ENCODE assay signal across 18 cellular contexts in the genomic region with DNA sequence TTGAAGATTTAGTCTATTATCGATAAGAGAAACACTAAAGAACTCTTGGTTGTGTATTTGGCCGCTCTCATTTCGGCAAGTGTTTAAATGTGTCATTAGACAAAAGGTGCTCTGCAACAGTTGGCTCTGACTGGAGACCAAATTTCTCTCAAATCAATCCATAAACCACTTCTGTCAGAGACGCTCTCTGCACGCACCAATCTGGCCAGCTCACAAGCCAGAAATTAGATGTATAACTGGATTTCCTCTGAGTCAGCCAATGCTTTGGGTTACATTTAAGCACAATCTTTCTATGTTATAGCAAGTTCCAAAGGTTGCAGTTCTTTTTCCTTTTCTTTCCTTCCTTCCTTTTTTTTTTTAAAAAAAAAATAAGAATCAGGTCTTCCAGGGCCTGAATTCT. TPM values are rescaled to one million over a fixed set of nuclear protein-coding genes. Genes with fewer than 3 reads are reported as not detected.
"Had no signal": no experiment of that assay in that cellular context is flagged by ENCODE, and none has a peak within 500 bp of the region (broad histone marks: within the 10 kb centered on the region; RNA-seq: fewer than 3 reads in every experiment).

No MANE protein-coding gene starts in this region.

- H3K36me3 ChIP-seq: colonic mucosa, heart left ventricle, lower lobe of right lung, right lobe of liver, spleen, upper lobe of left lung had no signal

- H3K9me3 Mint-ChIP-seq: mesothelial cell of epicardium; stimulated activated naive CD8-positive, alpha-beta T cell treated with anti-CD3 and anti-CD28 coated beads, Interleukin-15, amount 100 ng/mL, for 72 hours; T-helper 2 cell treated with Interferon-gamma antibody and Interleukin-4, amounts not matched to agents 5 μg/mL and 100 μg/mL, for 36 hours had no signal

- H3K27ac ChIP-seq: ascending aorta, colonic mucosa, lower lobe of right lung, right lobe of liver, spleen, testis, upper lobe of left lung had no signal

- H3K27ac Mint-ChIP-seq: activated CD4-positive, alpha-beta T cell treated with anti-CD3 and anti-CD28 coated beads, Interleukin-2, amount 10 ng/mL, durations not matched to agents 7 days and 5 days; activated T-cell treated with anti-CD3 and anti-CD28 coated beads, Interleukin-2, amount 50 U/mL, for 72 hours; mesothelial cell of epicardium; stimulated activated naive CD8-positive, alpha-beta T cell treated with anti-CD3 and anti-CD28 coated beads, Interleukin-15, amount 100 ng/mL, for 72 hours; T-helper 2 cell treated with Interferon-gamma antibody and Interleukin-4, amounts not matched to agents 5 μg/mL and 100 μg/mL, for 36 hours had no signal

- H3K36me3 Mint-ChIP-seq: mesothelial cell of epicardium had no signal

- H3K9me3 ChIP-seq: ascending aorta, colonic mucosa, heart left ventricle, lower lobe of right lung, right lobe of liver, spleen, testis, upper lobe of left lung had no signal

- H3K27me3 ChIP-seq: ascending aorta, colonic mucosa, heart left ventricle, right lobe of liver, testis, upper lobe of left lung had no signal

- DNase-seq: activated CD4-positive, alpha-beta T cell treated with anti-CD3 and anti-CD28 coated beads, Interleukin-2, amount 10 ng/mL, durations not matched to agents 7 days and 5 days; activated CD4-positive, CD25-positive, alpha-beta regulatory T cell; activated CD8-positive, alpha-beta memory T cell treated with anti-CD3 and anti-CD28 coated beads, Interleukin-2, amount 50 U/mL, for 48 hours; activated gamma-delta T cell; activated T-cell treated with anti-CD3 and anti-CD28 coated beads, Interleukin-2, amount 50 U/mL, for 72 hours; central memory CD4-positive, alpha-beta T cell; colonic mucosa; heart left ventricle; left colon; lower lobe of right lung; right lobe of liver; spleen; stimulated activated naive CD8-positive, alpha-beta T cell treated with anti-CD3 and anti-CD28 coated beads, Interleukin-15, amount 100 ng/mL, for 72 hours; testis; upper lobe of left lung had no signal

- H3K4me1 ChIP-seq: ascending aorta, colonic mucosa, lower lobe of right lung, spleen, testis, upper lobe of left lung had no signal

- H3K4me3 Mint-ChIP-seq: activated CD4-positive, alpha-beta T cell treated with anti-CD3 and anti-CD28 coated beads, Interleukin-2, amount 10 ng/mL, durations not matched to agents 7 days and 5 days; activated T-cell treated with anti-CD3 and anti-CD28 coated beads, Interleukin-2, amount 50 U/mL, for 72 hours; mesothelial cell of epicardium; stimulated activated naive CD8-positive, alpha-beta T cell treated with anti-CD3 and anti-CD28 coated beads, Interleukin-15, amount 100 ng/mL, for 72 hours; T-helper 2 cell treated with Interferon-gamma antibody and Interleukin-4, amounts not matched to agents 5 μg/mL and 100 μg/mL, for 36 hours had no signal

- H3K27me3 Mint-ChIP-seq: activated CD4-positive, alpha-beta T cell treated with anti-CD3 and anti-CD28 coated beads, Interleukin-2, amount 10 ng/mL, durations not matched to agents 7 days and 5 days; stimulated activated naive CD8-positive, alpha-beta T cell treated with anti-CD3 and anti-CD28 coated beads, Interleukin-15, amount 100 ng/mL, for 72 hours had no signal

- ATAC-seq: activated T-cell treated with anti-CD3 and anti-CD28 coated beads, Interleukin-2, amount 50 U/mL, for 72 hours; heart left ventricle; left colon; lower lobe of right lung; right lobe of liver; stimulated activated naive CD8-positive, alpha-beta T cell treated with anti-CD3 and anti-CD28 coated beads, Interleukin-15, amount 100 ng/mL, for 72 hours had no signal

- H3K4me3 ChIP-seq: ascending aorta, colonic mucosa, heart left ventricle, lower lobe of right lung, right lobe of liver, spleen, testis, upper lobe of left lung had no signal

RNA-seq across cellular contexts. Expression of gene PARVA, which starts 17.6 kb away (rescaled TPM):
- total RNA-seq: activated T-cell treated with anti-CD3 and anti-CD28 coated beads, Interleukin-2, amount 50 U/mL, for 72 hours had no signal
